ENCODE assay signal across 25 cellular contexts in genomic region chr20:608970-609369, GRCh38. TPM values are rescaled to one million over a fixed set of nuclear protein-coding genes. Genes with fewer than 3 reads are reported as not detected.
DNase-seq lines count a peak whose midpoint lies in the region; ATAC-seq, FAIRE-seq and TF ChIP-seq lines count a peak whose summit lies in the region.
"Had no signal": no experiment of that assay in that cellular context is flagged by ENCODE, and none has a peak within 500 bp of the region (broad histone marks: within the 10 kb centered on the region; RNA-seq: fewer than 3 reads in every experiment).

No MANE protein-coding gene starts in this region.

- H2AFZ ChIP-seq in K562 (ENCODE audit: low read depth, low read length), result no peak overlapping the region

- H3K4me1 ChIP-seq in heart left ventricle (peaks cover 0 to 60% (median 34%) of the 10 kb centered on the region in 12 donors), K562 (replicated peaks in 1 of 2; ENCODE audit: control insufficient read depth in 2 of 2, insufficient read depth in 2 of 2, low read length in 2 of 2) (peaks cover 6 to 32% of the 10 kb centered on the region in 2 experiments; a peak in 3 of 5 replicates), iPS-18a (ENCODE audit: control insufficient read depth, low read depth, low read length) (peaks cover 12% of the 10 kb centered on the region), sigmoid colon (peaks cover 0 to 4% (median 0%) of the 10 kb centered on the region in 4 donors)

- H3K9ac ChIP-seq in K562 (ENCODE audit: insufficient read depth in 1 of 2, low read depth in 2 of 2, low read length in 2 of 2), result peak overlapping the region in 1 of 2 experiments; percentile 92; a peak in 3 of 4 replicates
- H3K9ac ChIP-seq in iPS-18a (ENCODE audit: low read length), result no peak overlapping the region

- ATAC-seq in heart left ventricle (no peak), Right ventricle myocardium inferior (no peak), K562 (no peak), GM18520 (IDR thresholded peaks at IDR 0.05; ENCODE audit: unreplicated experiment) (no peak)
- ATAC-seq: CD8-positive, alpha-beta T cell; left colon; naive thymus-derived CD8-positive, alpha-beta T cell had no signal

- H3K36me3 ChIP-seq in heart left ventricle (peaks cover 0 to 22% (median 0%) of the 10 kb centered on the region in 9 donors), K562 (ENCODE audit: control insufficient read depth, insufficient read depth, low read length) (no peaks in the 10 kb centered on the region), iPS-18a (ENCODE audit: control insufficient read depth, low read depth, low read length) (no peaks in the 10 kb centered on the region), sigmoid colon (no peaks in the 10 kb centered on the region)

- TF ChIP-seq POLR2A in heart left ventricle (IDR thresholded peaks at IDR 0.05) (no peak), K562 (conservative IDR thresholded peaks at IDR 0.05) (no peak), sigmoid colon (IDR thresholded peaks at IDR 0.05) (no peak)

- CTCF ChIA-PET in K562 (lab: Yijun Ruan, JAX; ENCODE audit: low intra/inter-chr PET ratio), result no interaction called here

- no peak for TF ChIP-seq RAD21 in K562 (CRISPR knock-in tag; conservative IDR thresholded peaks at IDR 0.05 in 1 of 2, IDR thresholded peaks at IDR 0.05 in 1 of 2)

- BruUV-seq in K562 (replicated peaks; lab: Mats Ljungman, UMichigan), result TSS peak; percentile 50

- H3K4me2 ChIP-seq in K562 (ENCODE audit: insufficient read depth, low read length), result peak overlapping the region; percentile 62

- FAIRE-seq in K562 (lab: Jason Lieb, UNC), result no peak
- FAIRE-seq: bronchial epithelial cell, HTR-8/SVneo had no signal

- H3K27ac ChIP-seq in heart left ventricle (peak overlapping the region; percentile 49 to 93 (median 82)), K562 (ENCODE audit: extremely low read depth, low read depth, low read length) (no peak overlapping the region), iPS-18a (ENCODE audit: low read length) (no peak overlapping the region), sigmoid colon (peak overlapping the region in 1 of 4 donors; percentile 27)
- H3K27ac ChIP-seq: SK-N-MC had no signal

- POLR2A ChIA-PET in K562 (lab: Yijun Ruan, JAX), result no interaction called here

- no peaks in the 10 kb centered on the region for H3K9me1 ChIP-seq in K562 (ENCODE audit: control insufficient read depth, insufficient read depth, low read length)

- peaks cover 0 to 44% (median 0%) of the 10 kb centered on the region in 9 donors for H3K27me3 ChIP-seq in heart left ventricle
- H3K27me3 ChIP-seq in K562 (ENCODE audit: control insufficient read depth in 2 of 2, insufficient read depth in 2 of 2, low read length in 2 of 2), result peaks cover 0 to 5% of the 10 kb centered on the region in 2 experiments; a peak in 2 of 5 replicates
- H3K27me3 ChIP-seq in iPS-18a (ENCODE audit: control insufficient read depth, insufficient read depth, low read length), result peaks cover 35% of the 10 kb centered on the region
- peaks cover 19 to 61% (median 58%) of the 10 kb centered on the region in 3 donors for H3K27me3 ChIP-seq in sigmoid colon

- DNase-seq in heart left ventricle (no peak), Right ventricle myocardium inferior (ENCODE audit: missing footprints) (no peak), K562 (ENCODE audit: extremely low read depth in 1 of 4, low spot score in 3 of 4) (no peak), sigmoid colon (no peak), H4 (ENCODE audit: low spot score) (no peak), GM19238 (ENCODE audit: insufficient read length, low spot score) (no peak)
- DNase-seq: 8988T; activated CD4-positive, alpha-beta T cell treated with anti-CD3 and anti-CD28 coated beads for 4 hours; activated naive CD4-positive, alpha-beta T cell treated with anti-CD3 and anti-CD28 coated beads for 36 hours; amniotic stem cell; CD8-positive, alpha-beta T cell; Kasumi-1; left colon; mesenchymal stem cell; naive thymus-derived CD8-positive, alpha-beta T cell; NCI-H1048; NCI-H1694 treated with DMSO at 0.1 percent for 48 hours; stimulated activated CD8-positive, alpha-beta memory T cell treated with anti-CD3 and anti-CD28 coated beads, Interleukin-4, amount 100 ng/mL, for 48 hours; trophoblast cell had no signal

- TF ChIP-seq EP300 in K562 (IDR thresholded peaks at IDR 0.05; ENCODE audit: low read length), result no peak
- TF ChIP-seq EP300 in sigmoid colon (IDR thresholded peaks at IDR 0.05), result no peak

- H3K79me2 ChIP-seq in K562 (ENCODE audit: control insufficient read depth, insufficient read depth, low read length), result peaks cover 7% of the 10 kb centered on the region; the same call in 2 of the 3 replicates

- WGBS in heart left ventricle, 4 donors, result 47 to 65% (median 59%) methylated on average over 8 of the region's 8 CpGs
- 92% methylated on average over 7 of the region's 8 CpGs for WGBS in K562 (ENCODE audit: insufficient coverage, low coverage, missing lambda C conversion rate)
- 76 to 79% methylated on average over 8 of the region's 8 CpGs for WGBS in sigmoid colon, 2 donors

- intact Hi-C loops in heart left ventricle (cut with DNase I), result loop anchor here in 4 of 10 donors (5.0 kb wide), 3 partner anchors 33 to 47 kb away; no protein-coding TSS in a partner anchor
- intact Hi-C loops in Right ventricle myocardium inferior (cut with DNase I), result no loop called here
- intact Hi-C loops in K562 (cut with micrococcal nuclease), result no loop called here
- intact Hi-C loops in sigmoid colon (cut with DNase I), result no loop called here

- H3K9me3 ChIP-seq in heart left ventricle (no peaks in the 10 kb centered on the region), K562 (replicated peaks; ENCODE audit: control insufficient read depth, insufficient read depth, low read depth, low read length) (no peaks in the 10 kb centered on the region), iPS-18a (ENCODE audit: control insufficient read depth, low read depth, low read length) (no peaks in the 10 kb centered on the region), sigmoid colon (no peaks in the 10 kb centered on the region)

- H4K20me1 ChIP-seq in K562 (replicated peaks; ENCODE audit: control insufficient read depth, insufficient read depth, low read length), result no peaks in the 10 kb centered on the region

- in situ Hi-C loops in K562 (cut with MboI), result no loop called here

- TF ChIP-seq CTCF in heart left ventricle (IDR thresholded peaks at IDR 0.05) (no peak), K562 (IDR thresholded peaks at IDR 0.05 in 2 of 3, conservative IDR thresholded peaks at IDR 0.05 in 1 of 3; ENCODE audit: insufficient read depth in 2 of 3, low read depth in 1 of 3, low read length in 3 of 3) (no peak), sigmoid colon (IDR thresholded peaks at IDR 0.05) (no peak)

- H3K4me3 ChIP-seq in heart left ventricle (peak overlapping the region; percentile 53 to 92 (median 71)), K562 (peak overlapping the region; percentile 42), iPS-18a (ENCODE audit: low read length) (peak overlapping the region; percentile 55), sigmoid colon (peak overlapping the region in 3 of 4 donors; percentile 23 to 33 (median 26))

RNA-seq across cellular contexts. Expression of gene TCF15, which starts 1.1 kb away (rescaled TPM):
- 10 to 100 TPM in 5 of 9 donors, 1 to 10 TPM in 4; 5.8 to 18.0 (median 10.0) TPM for total RNA-seq in heart left ventricle
- polyA plus RNA-seq in heart left ventricle, result 10 to 100 TPM in 1 of 2 donors, 1 to 10 TPM in 1; 7.3 to 14.1 TPM
- 13.1 TPM for total RNA-seq in Right ventricle myocardium inferior
- 0.79 and 1.6 TPM in 2 replicates for total RNA-seq in K562 (2011; cell fraction: chromatin; rRNA removed; ENCODE audit: low replicate concordance)
- total RNA-seq in K562 (2011; cell fraction: nucleolus; rRNA removed), result 1.6 and 2.0 TPM in 2 replicates
- 1.6 and 1.8 TPM in 2 replicates for total RNA-seq in K562 (2011; cell fraction: nucleoplasm; rRNA removed)
- 2.3 and 4.4 TPM in 2 replicates for total RNA-seq in K562 (2014; rRNA removed)
- 0.96 and 1.2 TPM in 2 replicates for total RNA-seq in K562 (2014; rRNA removed; fragmentation: Illumina TruSeq; extraction: Trizol)
- 1.2 and 2.0 TPM in 2 replicates for total RNA-seq in K562 (2015; rRNA removed; fragmentation: Illumina TruSeq; extraction: Trizol)
- total RNA-seq in K562 (2021), result 3.8 and 5.0 TPM in 2 replicates
- 0.93 and 1.7 TPM in 2 replicates for polyA plus RNA-seq in K562 (2011; rRNA removed)
- 1.8 and 4.0 TPM in 2 replicates for polyA plus RNA-seq in K562 (2011; cell fraction: cytosol; rRNA removed)
- 2.4 and 2.7 TPM in 2 replicates for polyA plus RNA-seq in K562 (2011; cell fraction: nucleus; rRNA removed)
- 2.4 and 2.8 TPM in 2 replicates for polyA plus RNA-seq in K562 (2012)
- polyA plus RNA-seq in K562 (2014; fragmentation: Illumina TruSeq; extraction: Trizol), result 0.62 and 0.98 TPM in 2 replicates
- polyA plus RNA-seq in K562 (2014; fragmentation: Nextera tagmentation; extraction: Ambion mirVana), result under 1 TPM; 0.04 to 0.13 TPM
- polyA plus RNA-seq in K562 (2014; rRNA removed), result 4.2 and 4.5 TPM in 2 replicates
- 0.28 and 0.33 TPM in 2 replicates for polyA minus RNA-seq in K562 (2011; rRNA and poly(A)+ RNA removed)
- polyA minus RNA-seq in K562 (2011; cell fraction: cytosol; rRNA and poly(A)+ RNA removed), result 0.57 and 2.8 TPM in 2 replicates
- 1.1 and 1.2 TPM in 2 replicates for polyA minus RNA-seq in K562 (2011; cell fraction: nucleus; rRNA and poly(A)+ RNA removed)
- under 1 TPM in 2 of 4 donors, not detected in 2; 0.36 to 0.66 TPM for total RNA-seq in sigmoid colon
- polyA plus RNA-seq in sigmoid colon, result under 1 TPM in 1 of 3 donors, not detected in 2; 0.20 TPM
- not detected in 2 replicates for total RNA-seq in H4 (2014; rRNA removed; shearing (Covaris generic))
- total RNA-seq: activated naive CD4-positive, alpha-beta T cell treated with anti-CD3 and anti-CD28 coated beads for 36 hours; bronchial epithelial cell; CD8-positive, alpha-beta T cell; fibroblast of lung; naive thymus-derived CD8-positive, alpha-beta T cell had no signal
- polyA plus RNA-seq: fibroblast of lung; naive thymus-derived CD8-positive, alpha-beta T cell had no signal

RNA-seq across cellular contexts. Expression of gene SRXN1, which starts 44.0 kb away (rescaled TPM):
- total RNA-seq in heart left ventricle, result 100 to 1,000 TPM in 1 of 9 donors, 10 to 100 TPM in 8; 25.3 to 147 (median 39.1) TPM
- 10 to 100 TPM; 11.8 to 56.2 TPM for polyA plus RNA-seq in heart left ventricle
- 40.4 TPM for total RNA-seq in Right ventricle myocardium inferior
- 10.6 and 14.9 TPM in 2 replicates for total RNA-seq in K562 (2011; cell fraction: chromatin; rRNA removed; ENCODE audit: low replicate concordance)
- 10.3 TPM in 2 replicates for total RNA-seq in K562 (2011; cell fraction: nucleolus; rRNA removed)
- total RNA-seq in K562 (2011; cell fraction: nucleoplasm; rRNA removed), result 13.3 and 13.4 TPM in 2 replicates
- total RNA-seq in K562 (2014; rRNA removed), result 21.6 and 26.7 TPM in 2 replicates
- 29.1 TPM in 2 replicates for total RNA-seq in K562 (2014; rRNA removed; fragmentation: Illumina TruSeq; extraction: Trizol)
- total RNA-seq in K562 (2015; rRNA removed; fragmentation: Illumina TruSeq; extraction: Trizol), result 20.2 and 20.6 TPM in 2 replicates
- total RNA-seq in K562 (2021), result 23.2 and 27.9 TPM in 2 replicates
- 35.4 and 36.4 TPM in 2 replicates for polyA plus RNA-seq in K562 (2011; rRNA removed)
- 23.6 and 26.3 TPM in 2 replicates for polyA plus RNA-seq in K562 (2011; cell fraction: cytosol; rRNA removed)
- polyA plus RNA-seq in K562 (2011; cell fraction: nucleus; rRNA removed), result 10.0 and 12.8 TPM in 2 replicates
- polyA plus RNA-seq in K562 (2012), result 17.8 and 21.0 TPM in 2 replicates
- polyA plus RNA-seq in K562 (2014; fragmentation: Illumina TruSeq; extraction: Trizol), result 33.9 and 34.1 TPM in 2 replicates
- polyA plus RNA-seq in K562 (2014; fragmentation: Nextera tagmentation; extraction: Ambion mirVana), result 1 to 10 TPM; 6.8 to 8.4 TPM
- polyA plus RNA-seq in K562 (2014; rRNA removed), result 19.4 and 24.4 TPM in 2 replicates
- polyA minus RNA-seq in K562 (2011; rRNA and poly(A)+ RNA removed), result 29.0 and 30.3 TPM in 2 replicates
- polyA minus RNA-seq in K562 (2011; cell fraction: cytosol; rRNA and poly(A)+ RNA removed), result 17.8 and 18.5 TPM in 2 replicates
- polyA minus RNA-seq in K562 (2011; cell fraction: nucleus; rRNA and poly(A)+ RNA removed), result 4.0 and 6.7 TPM in 2 replicates
- total RNA-seq in sigmoid colon, result 10 to 100 TPM; 16.8 to 32.4 (median 27.1) TPM
- polyA plus RNA-seq in sigmoid colon, result 10 to 100 TPM; 21.0 to 35.6 (median 27.5) TPM
- 153 and 165 TPM in 2 replicates for total RNA-seq in H4 (2014; rRNA removed; shearing (Covaris generic))

Comparison
In these comparisons a context has a peak if more than half of its experiments do, and no peak if none do; other contexts are left out.
1. H3K27ac ChIP-seq: peak in heart left ventricle (12 of 12); none in K562 (single experiment) and iPS-18a (single experiment).
2. Peak in every context shown above with its lines, with median percentiles within 50 percentile points of each other: H3K4me3 ChIP-seq.